Comparison of ENCODE assay signal across 19 cellular contexts in genomic region chr1:6073480-6074053, GRCh38. TPM values are rescaled to one million over a fixed set of nuclear protein-coding genes. Genes with fewer than 3 reads are reported as not detected.
DNase-seq lines count a peak whose midpoint lies in the region; ATAC-seq, FAIRE-seq and TF ChIP-seq lines count a peak whose summit lies in the region.
"Had no signal": no experiment of that assay in that cellular context is flagged by ENCODE, and none has a peak within 500 bp of the region (broad histone marks: within the 10 kb centered on the region; RNA-seq: fewer than 3 reads in every experiment).

No MANE protein-coding gene starts in this region.

- peak overlapping the region; percentile 24 for H3K27ac Mint-ChIP-seq in activated naive CD4-positive, alpha-beta T cell treated with anti-CD3 and anti-CD28 coated beads, Interleukin-2, amount 10 ng/mL, durations not matched to agents 7 days and 5 days
- H3K27ac Mint-ChIP-seq in activated naive CD4-positive, alpha-beta T cell treated with anti-CD3 and anti-CD28 coated beads, Interleukin-2, amount 50 U/mL, for 72 hours: peak overlapping the region in 1 of 2 donors; percentile 62
- H3K27ac Mint-ChIP-seq: GM23338 had no signal

- FAIRE-seq in bronchial epithelial cell (lab: Jason Lieb, UNC): peak; percentile 66
- no peak for FAIRE-seq in urothelium cell line (lab: Jason Lieb, UNC)
- FAIRE-seq: GM12892 had no signal

- peaks cover 36% of the 10 kb centered on the region for H3K36me3 Mint-ChIP-seq in activated naive CD4-positive, alpha-beta T cell treated with anti-CD3 and anti-CD28 coated beads, Interleukin-2, amount 10 ng/mL, durations not matched to agents 7 days and 5 days
- peaks cover 0 to 4% of the 10 kb centered on the region in 2 donors for H3K36me3 Mint-ChIP-seq in activated naive CD4-positive, alpha-beta T cell treated with anti-CD3 and anti-CD28 coated beads, Interleukin-2, amount 50 U/mL, for 72 hours

- H2AK5ac ChIP-seq in trophoblast cell (ENCODE audit: low read length): no peak overlapping the region

- H3K4me1 Mint-ChIP-seq in activated naive CD4-positive, alpha-beta T cell treated with anti-CD3 and anti-CD28 coated beads, Interleukin-2, amount 10 ng/mL, durations not matched to agents 7 days and 5 days: no peaks in the 10 kb centered on the region

- H3K9ac ChIP-seq in trophoblast cell (ENCODE audit: low read length): no peak overlapping the region
- H3K9ac ChIP-seq: BLaER1 had no signal

- no peak overlapping the region for H4K8ac ChIP-seq in trophoblast cell (ENCODE audit: low read depth, low read length)

- H3K27me3 Mint-ChIP-seq in activated naive CD4-positive, alpha-beta T cell treated with anti-CD3 and anti-CD28 coated beads, Interleukin-2, amount 10 ng/mL, durations not matched to agents 7 days and 5 days: no peaks in the 10 kb centered on the region
- H3K27me3 Mint-ChIP-seq: CD8-positive, alpha-beta memory T cell had no signal

- no peaks in the 10 kb centered on the region for H3K9me3 Mint-ChIP-seq in activated naive CD4-positive, alpha-beta T cell treated with anti-CD3 and anti-CD28 coated beads, Interleukin-2, amount 10 ng/mL, durations not matched to agents 7 days and 5 days
- H3K9me3 Mint-ChIP-seq in activated naive CD4-positive, alpha-beta T cell treated with anti-CD3 and anti-CD28 coated beads, Interleukin-2, amount 50 U/mL, for 72 hours: no peaks in the 10 kb centered on the region
- H3K9me3 Mint-ChIP-seq: CD8-positive, alpha-beta memory T cell; GM23338 had no signal

- H3K79me2 ChIP-seq in trophoblast cell (ENCODE audit: control insufficient read depth, insufficient read depth, low read length, poor library complexity): no peaks in the 10 kb centered on the region

- H2AFZ ChIP-seq in trophoblast cell (ENCODE audit: insufficient read depth, low read length, poor library complexity): no peak overlapping the region
- H2AFZ ChIP-seq: GM23338 had no signal

- H2BK12ac ChIP-seq in trophoblast cell (ENCODE audit: low read length): peak overlapping the region; percentile 4

- H3K4ac ChIP-seq in trophoblast cell (ENCODE audit: low read depth, low read length): no peak overlapping the region

- no peak overlapping the region for H3K4me2 ChIP-seq in trophoblast cell (ENCODE audit: low read length)
- H3K4me2 ChIP-seq: BLaER1, GM23338 had no signal

- H3K9me3 ChIP-seq in RWPE2 (ENCODE audit: severe bottlenecking) (no peaks in the 10 kb centered on the region), trophoblast cell (ENCODE audit: insufficient read depth, low read depth, low read length) (no peaks in the 10 kb centered on the region)
- H3K9me3 ChIP-seq: BLaER1, Caco-2 had no signal

- peak overlapping the region; percentile 18 for H3K27ac ChIP-seq in RWPE2 (ENCODE audit: poor library complexity, severe bottlenecking)
- no peak overlapping the region for H3K27ac ChIP-seq in trophoblast cell (ENCODE audit: low read depth, low read length)
- H3K27ac ChIP-seq: BLaER1, HL-60 had no signal

- no peaks in the 10 kb centered on the region for H3K36me3 ChIP-seq in RWPE2 (ENCODE audit: low read depth)
- H3K36me3 ChIP-seq in bronchial epithelial cell (ENCODE audit: control insufficient read depth, insufficient read depth, low read length): no peaks in the 10 kb centered on the region
- no peaks in the 10 kb centered on the region for H3K36me3 ChIP-seq in trophoblast cell (ENCODE audit: control insufficient read depth in 1 of 2, insufficient read depth in 2 of 2, low read length in 2 of 2)

- H3K18ac ChIP-seq in trophoblast cell (ENCODE audit: low read length): no peak overlapping the region

- H3K4me3 Mint-ChIP-seq in activated naive CD4-positive, alpha-beta T cell treated with anti-CD3 and anti-CD28 coated beads, Interleukin-2, amount 10 ng/mL, durations not matched to agents 7 days and 5 days: no peak overlapping the region
- H3K4me3 Mint-ChIP-seq: CD8-positive, alpha-beta memory T cell; GM23338 had no signal

- no peaks in the 10 kb centered on the region for H3K79me1 ChIP-seq in trophoblast cell (ENCODE audit: low read length)

- H2BK120ac ChIP-seq in trophoblast cell (ENCODE audit: insufficient read depth, low read length, poor library complexity): no peak overlapping the region

- peaks cover 16% of the 10 kb centered on the region for H3K4me1 ChIP-seq in RWPE2 (ENCODE audit: insufficient read depth, poor library complexity, severe bottlenecking)
- H3K4me1 ChIP-seq in trophoblast cell (ENCODE audit: control insufficient read depth in 1 of 2, insufficient read depth in 2 of 2, low read length in 2 of 2): no peaks in the 10 kb centered on the region
- H3K4me1 ChIP-seq: Caco-2 had no signal

- H3K14ac ChIP-seq in trophoblast cell (ENCODE audit: low read length): no peak overlapping the region

- CTCF ChIA-PET in activated naive CD4-positive, alpha-beta T cell treated with anti-CD3 and anti-CD28 coated beads, Interleukin-2, amount 10 ng/mL, durations not matched to agents 7 days and 5 days (lab: Charles Lee): interaction anchor here (1.0 kb wide), 1 partner anchor 10 kb away, joined by 3 read pairs; no protein-coding TSS in a partner anchor

- WGBS in trophoblast cell (ENCODE audit: extremely low coverage, insufficient coverage, insufficient read length): no CpG with 5 or more reads among the region's 15 CpGs

- no peak for DNase-seq in activated naive CD4-positive, alpha-beta T cell treated with anti-CD3 and anti-CD28 coated beads, Interleukin-2, amount 10 ng/mL, durations not matched to agents 7 days and 5 days
- DNase-seq in activated naive CD4-positive, alpha-beta T cell treated with anti-CD3 and anti-CD28 coated beads, Interleukin-2, amount 50 U/mL, for 72 hours (ENCODE audit: low spot score in 2 of 2): no peak
- DNase-seq in RWPE2 (ENCODE audit: low spot score): no peak
- no peak for DNase-seq in bronchial epithelial cell (ENCODE audit: low read depth)
- DNase-seq in trophoblast cell: peak in 1 of 2 donors; percentile 10
- no peak for DNase-seq in HuH-7 (ENCODE audit: low spot score)
- no peak for DNase-seq in urothelium cell line (ENCODE audit: low spot score)
- DNase-seq in HK-2 (ENCODE audit: unreplicated experiment): no peak
- DNase-seq: 8988T; AML-193; Caco-2; CD8-positive, alpha-beta memory T cell; DND-41; GDM1; H7 had no signal

- H4K12ac ChIP-seq in trophoblast cell (ENCODE audit: low read depth, low read length): no peak overlapping the region

- no peak overlapping the region for H3K23ac ChIP-seq in trophoblast cell (ENCODE audit: low read length)

- no peaks in the 10 kb centered on the region for H3K27me3 ChIP-seq in RWPE2 (ENCODE audit: insufficient read depth, poor library complexity, severe bottlenecking)
- no peaks in the 10 kb centered on the region for H3K27me3 ChIP-seq in bronchial epithelial cell (ENCODE audit: control insufficient read depth, insufficient read depth, low read length)
- H3K27me3 ChIP-seq in trophoblast cell (ENCODE audit: insufficient read depth, low read length): no peaks in the 10 kb centered on the region
- H3K27me3 ChIP-seq: BLaER1 had no signal

- peak overlapping the region; percentile 31 for H4K91ac ChIP-seq in trophoblast cell (ENCODE audit: low read depth, low read length)

- ATAC-seq in activated naive CD4-positive, alpha-beta T cell treated with anti-CD3 and anti-CD28 coated beads, Interleukin-2, amount 50 U/mL, for 72 hours: no peak
- ATAC-seq in RWPE2 (ENCODE audit: low read depth): no peak
- ATAC-seq: GM23338 had no signal

- TF ChIP-seq CTCF in RWPE2 (IDR thresholded peaks at IDR 0.05; ENCODE audit: poor library complexity, severe bottlenecking) (no peak), bronchial epithelial cell (IDR thresholded peaks at IDR 0.05; ENCODE audit: insufficient read depth, low read length, severe bottlenecking) (no peak)

- H3K4me3 ChIP-seq in RWPE2 (ENCODE audit: severe bottlenecking): no peak overlapping the region
- no peak overlapping the region for H3K4me3 ChIP-seq in bronchial epithelial cell (ENCODE audit: low read depth, low read length)
- H3K4me3 ChIP-seq in trophoblast cell (ENCODE audit: low read depth, low read length): no peak overlapping the region
- H3K4me3 ChIP-seq: BLaER1, GM23338 had no signal

- no peak overlapping the region for H2BK5ac ChIP-seq in trophoblast cell (ENCODE audit: low read depth, low read length, poor library complexity)

RNA-seq across cellular contexts. Expression of gene KCNAB2, which starts 27.9 kb away (rescaled TPM):
- 100 to 1,000 TPM; 214 to 334 TPM for total RNA-seq in activated naive CD4-positive, alpha-beta T cell treated with anti-CD3 and anti-CD28 coated beads, Interleukin-2, amount 50 U/mL, for 72 hours
- total RNA-seq in bronchial epithelial cell: 1.3 and 1.8 TPM in 2 replicates
- polyA plus RNA-seq in trophoblast cell (2013): 0.55 and 0.57 TPM in 2 replicates

Comparison
In these comparisons a context has a peak if more than half of its experiments do, and no peak if none do; other contexts are left out.
1. RNA of gene KCNAB2, which starts 27.9 kb away (total RNA-seq): 214 to 334 TPM in activated naive CD4-positive, alpha-beta T cell treated with anti-CD3 and anti-CD28 coated beads, Interleukin-2, amount 50 U/mL, for 72 hours; 1.3 to 1.8 TPM in bronchial epithelial cell; every median in the first group is over 10 times any median in the second.